ENCODE assay signal across 11 cellular contexts in genomic region chr4:15451181-15451865, GRCh38. TPM values are rescaled to one million over a fixed set of nuclear protein-coding genes. Genes with fewer than 3 reads are reported as not detected.
DNase-seq lines count a peak whose midpoint lies in the region; ATAC-seq and TF ChIP-seq lines count a peak whose summit lies in the region.
"Had no signal": no experiment of that assay in that cellular context is flagged by ENCODE, and none has a peak within 500 bp of the region (broad histone marks: within the 10 kb centered on the region; RNA-seq: fewer than 3 reads in every experiment).

No MANE protein-coding gene starts in this region.

- peak; percentile 32 for ATAC-seq in esophagus mucosa
- peak; percentile 54 for ATAC-seq in omental fat pad (ENCODE audit: low FRiP score)
- no peak for ATAC-seq in activated naive CD4-positive, alpha-beta T cell treated with anti-CD3 and anti-CD28 coated beads, Interleukin-2, amount 50 U/mL, for 72 hours
- ATAC-seq in HG03196 (IDR thresholded peaks at IDR 0.05; ENCODE audit: unreplicated experiment): no peak
- no peak for ATAC-seq in HG02571 (IDR thresholded peaks at IDR 0.05; ENCODE audit: unreplicated experiment)

- H3K9me3 ChIP-seq in BLaER1 treated with 17β-estradiol and CSF1 and Interleukin-3, amounts not matched to agents 10 nM and 100 nM (replicated peaks in 1 of 11): peaks cover 0 to 8% (median 2%) of the 10 kb centered on the region in 11 experiments; a peak in 6 of 22 replicates

- no peaks in the 10 kb centered on the region for H3K27me3 ChIP-seq in BLaER1 treated with 17β-estradiol and CSF1 and Interleukin-3, amounts not matched to agents 10 nM and 100 nM

- peak overlapping the region in 5 of 11 experiments; percentile 2 to 37 (median 33); a peak in 5 of 22 replicates for H3K27ac ChIP-seq in BLaER1 treated with 17β-estradiol and CSF1 and Interleukin-3, amounts not matched to agents 10 nM and 100 nM

- TF ChIP-seq CTCF in omental fat pad (IDR thresholded peaks at IDR 0.05): no peak

- H3K4me2 ChIP-seq in BLaER1 treated with 17β-estradiol and CSF1 and Interleukin-3, amounts not matched to agents 10 nM and 100 nM: peak overlapping the region in 10 of 11 experiments; percentile 21 to 90 (median 74); a peak in 19 of 22 replicates

- no peak overlapping the region for H3K27ac Mint-ChIP-seq in activated naive CD4-positive, alpha-beta T cell treated with anti-CD3 and anti-CD28 coated beads, Interleukin-2, amount 50 U/mL, for 72 hours
- H3K27ac Mint-ChIP-seq: CD4-positive, alpha-beta T cell had no signal

- H3K9ac ChIP-seq in BLaER1 treated with 17β-estradiol and CSF1 and Interleukin-3, amounts not matched to agents 10 nM and 100 nM: no peak overlapping the region; a peak in 1 of 22 replicates

- peaks cover 0 to 47% (median 34%) of the 10 kb centered on the region in 10 experiments; a peak in 18 of 20 replicates for H3K4me1 ChIP-seq in BLaER1 treated with 17β-estradiol and CSF1 and Interleukin-3, amounts not matched to agents 10 nM and 100 nM

- H3K36me3 Mint-ChIP-seq in activated naive CD4-positive, alpha-beta T cell treated with anti-CD3 and anti-CD28 coated beads, Interleukin-2, amount 50 U/mL, for 72 hours: peaks cover 0 to 5% of the 10 kb centered on the region in 2 donors

- DNase-seq in OCI-M1 (lab: John Stamatoyannopoulos, UW): peak; percentile 1
- DNase-seq in omental fat pad (ENCODE audit: low spot score): no peak
- no peak for DNase-seq in activated naive CD4-positive, alpha-beta T cell treated with anti-CD3 and anti-CD28 coated beads, Interleukin-2, amount 50 U/mL, for 72 hours (ENCODE audit: low spot score in 2 of 2)
- no peak for DNase-seq in activated CD8-positive, alpha-beta memory T cell treated with anti-CD3 and anti-CD28 coated beads for 24 hours
- DNase-seq: activated CD4-positive, CD25-positive, alpha-beta regulatory T cell treated with anti-CD3 and anti-CD28 coated beads, Interleukin-2, amount 50 U/mL, for 72 hours; CD4-positive, alpha-beta T cell; NCI-H748 treated with DMSO at 0.1 percent for 48 hours had no signal

- peak overlapping the region in 1 of 10 experiments; percentile 3; a peak in 1 of 20 replicates for H3K4me3 ChIP-seq in BLaER1 treated with 17β-estradiol and CSF1 and Interleukin-3, amounts not matched to agents 10 nM and 100 nM

- 0 out of 22 replicates have a peak, but pooled peaks cover 0 to 5% (median 0%) of the 10 kb centered on the region in 11 experiments for H3K36me3 ChIP-seq in BLaER1 treated with 17β-estradiol and CSF1 and Interleukin-3, amounts not matched to agents 10 nM and 100 nM

- peaks cover 0 to 4% of the 10 kb centered on the region in 2 donors for H3K9me3 Mint-ChIP-seq in activated naive CD4-positive, alpha-beta T cell treated with anti-CD3 and anti-CD28 coated beads, Interleukin-2, amount 50 U/mL, for 72 hours
- H3K9me3 Mint-ChIP-seq: CD4-positive, alpha-beta T cell had no signal

- no peaks in the 10 kb centered on the region for H4K20me1 ChIP-seq in BLaER1 treated with 17β-estradiol and CSF1 and Interleukin-3, amounts not matched to agents 10 nM and 100 nM

RNA-seq across cellular contexts. Expression of gene CC2D2A, which starts 18.4 kb away (rescaled TPM):
- total RNA-seq in esophagus mucosa: 9.6 TPM
- total RNA-seq in omental fat pad: 10 to 100 TPM in 3 of 4 donors, 1 to 10 TPM in 1; 9.6 to 25.2 (median 11.9) TPM
- not detected for total RNA-seq in activated naive CD4-positive, alpha-beta T cell treated with anti-CD3 and anti-CD28 coated beads, Interleukin-2, amount 50 U/mL, for 72 hours
- total RNA-seq: CD4-positive, alpha-beta T cell had no signal

RNA-seq across cellular contexts. Expression of gene C1QTNF7, which starts 23.5 kb away (rescaled TPM):
- total RNA-seq in esophagus mucosa (0.52 TPM), omental fat pad (1 to 10 TPM; 2.3 to 9.7 (median 5.5) TPM)
- not detected for total RNA-seq in activated naive CD4-positive, alpha-beta T cell treated with anti-CD3 and anti-CD28 coated beads, Interleukin-2, amount 50 U/mL, for 72 hours
- total RNA-seq: CD4-positive, alpha-beta T cell had no signal

Comparison
In these comparisons a context has a peak if more than half of its experiments do, and no peak if none do; other contexts are left out.
1. ATAC-seq: peak in esophagus mucosa (single experiment) and omental fat pad (single experiment); none in activated naive CD4-positive, alpha-beta T cell treated with anti-CD3 and anti-CD28 coated beads, Interleukin-2, amount 50 U/mL, for 72 hours (0 of 2), HG03196 (single experiment) and HG02571 (single experiment).
2. RNA of gene CC2D2A, which starts 18.4 kb away (total RNA-seq): 9.6 to 25.2 TPM in omental fat pad and 9.6 TPM in esophagus mucosa (single experiment); not detected in activated naive CD4-positive, alpha-beta T cell treated with anti-CD3 and anti-CD28 coated beads, Interleukin-2, amount 50 U/mL, for 72 hours; every median in the first group is over 10 times any median in the second.